ENCODE assay signal across 1 cellular context in the genomic region with DNA sequence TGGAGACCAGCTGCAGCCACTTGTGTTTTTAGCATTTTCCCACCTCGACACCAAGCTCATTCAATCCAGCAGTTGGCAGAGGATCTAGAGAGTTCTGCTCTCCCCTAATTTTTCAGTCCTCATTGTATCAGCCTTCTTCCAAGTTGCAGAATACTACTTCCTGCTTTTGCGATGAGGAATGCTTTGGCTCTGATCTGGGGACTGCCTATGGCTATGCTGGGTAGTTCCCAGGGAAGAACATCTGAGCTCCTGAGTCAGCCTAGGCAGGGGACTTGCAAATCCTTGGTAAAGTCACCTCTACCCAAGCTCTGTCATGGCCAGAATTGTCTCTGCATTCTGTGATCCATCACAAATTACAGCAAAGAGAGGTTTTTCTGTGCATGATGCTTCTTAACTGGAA.
TF ChIP-seq lines count a peak whose summit lies in the region.

No MANE protein-coding gene starts in this region.

TF ChIP-seq in SK-N-SH, 30 proteins besides CTCF, POLR2A, EP300 and RAD21 (continued from another document):
- TF ChIP-seq, protein P1, sequence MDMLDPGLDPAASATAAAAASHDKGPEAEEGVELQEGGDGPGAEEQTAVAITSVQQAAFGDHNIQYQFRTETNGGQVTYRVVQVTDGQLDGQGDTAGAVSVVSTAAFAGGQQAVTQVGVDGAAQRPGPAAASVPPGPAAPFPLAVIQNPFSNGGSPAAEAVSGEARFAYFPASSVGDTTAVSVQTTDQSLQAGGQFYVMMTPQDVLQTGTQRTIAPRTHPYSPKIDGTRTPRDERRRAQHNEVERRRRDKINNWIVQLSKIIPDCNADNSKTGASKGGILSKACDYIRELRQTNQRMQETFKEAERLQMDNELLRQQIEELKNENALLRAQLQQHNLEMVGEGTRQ (IDR thresholded peaks at IDR 0.05; ENCODE audit: borderline replicate concordance, low read depth, low read length), result no peak
- TF ChIP-seq NFIC (IDR thresholded peaks at IDR 0.05; ENCODE audit: borderline replicate concordance), result no peak
- TF ChIP-seq NRF1 (IDR thresholded peaks at IDR 0.05; ENCODE audit: low read depth, low read length), result no peak
- no peak for TF ChIP-seq MEF2A (IDR thresholded peaks at IDR 0.05; ENCODE audit: borderline replicate concordance, low read depth)
- TF ChIP-seq SMC3 (IDR thresholded peaks at IDR 0.05; ENCODE audit: low read depth, low read length), result no peak
- TF ChIP-seq, protein P2, sequence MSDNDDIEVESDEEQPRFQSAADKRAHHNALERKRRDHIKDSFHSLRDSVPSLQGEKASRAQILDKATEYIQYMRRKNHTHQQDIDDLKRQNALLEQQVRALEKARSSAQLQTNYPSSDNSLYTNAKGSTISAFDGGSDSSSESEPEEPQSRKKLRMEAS (IDR thresholded peaks at IDR 0.05; ENCODE audit: low read depth), result no peak
- TF ChIP-seq, protein P3, sequence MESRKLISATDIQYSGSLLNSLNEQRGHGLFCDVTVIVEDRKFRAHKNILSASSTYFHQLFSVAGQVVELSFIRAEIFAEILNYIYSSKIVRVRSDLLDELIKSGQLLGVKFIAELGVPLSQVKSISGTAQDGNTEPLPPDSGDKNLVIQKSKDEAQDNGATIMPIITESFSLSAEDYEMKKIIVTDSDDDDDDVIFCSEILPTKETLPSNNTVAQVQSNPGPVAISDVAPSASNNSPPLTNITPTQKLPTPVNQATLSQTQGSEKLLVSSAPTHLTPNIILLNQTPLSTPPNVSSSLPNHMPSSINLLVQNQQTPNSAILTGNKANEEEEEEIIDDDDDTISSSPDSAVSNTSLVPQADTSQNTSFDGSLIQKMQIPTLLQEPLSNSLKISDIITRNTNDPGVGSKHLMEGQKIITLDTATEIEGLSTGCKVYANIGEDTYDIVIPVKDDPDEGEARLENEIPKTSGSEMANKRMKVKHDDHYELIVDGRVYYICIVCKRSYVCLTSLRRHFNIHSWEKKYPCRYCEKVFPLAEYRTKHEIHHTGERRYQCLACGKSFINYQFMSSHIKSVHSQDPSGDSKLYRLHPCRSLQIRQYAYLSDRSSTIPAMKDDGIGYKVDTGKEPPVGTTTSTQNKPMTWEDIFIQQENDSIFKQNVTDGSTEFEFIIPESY (IDR thresholded peaks at IDR 0.05; ENCODE audit: borderline replicate concordance, low read depth), result no peak
- TF ChIP-seq GABPA (IDR thresholded peaks at IDR 0.05; ENCODE audit: low read depth), result no peak
- no peak for TF ChIP-seq RCOR1 (IDR thresholded peaks at IDR 0.05; ENCODE audit: low read length)
- TF ChIP-seq JUND (IDR thresholded peaks at IDR 0.05), result no peak
- no peak for TF ChIP-seq POLR2AphosphoS5 (IDR thresholded peaks at IDR 0.05; ENCODE audit: low read depth, low read length)
- no peak for TF ChIP-seq EZH2phosphoT487 (IDR thresholded peaks at IDR 0.05; ENCODE audit: borderline replicate concordance, low read depth)
- no peak for TF ChIP-seq RXRA (IDR thresholded peaks at IDR 0.05; ENCODE audit: borderline replicate concordance, low read depth)
- no peak for TF ChIP-seq FOXM1 (IDR thresholded peaks at IDR 0.05; ENCODE audit: low read depth)
- no peak for TF ChIP-seq TAF1 (IDR thresholded peaks at IDR 0.05; ENCODE audit: borderline replicate concordance, low read depth, low read length)
